Comparison of ENCODE assay signal across 12 cellular contexts in the genomic region with DNA sequence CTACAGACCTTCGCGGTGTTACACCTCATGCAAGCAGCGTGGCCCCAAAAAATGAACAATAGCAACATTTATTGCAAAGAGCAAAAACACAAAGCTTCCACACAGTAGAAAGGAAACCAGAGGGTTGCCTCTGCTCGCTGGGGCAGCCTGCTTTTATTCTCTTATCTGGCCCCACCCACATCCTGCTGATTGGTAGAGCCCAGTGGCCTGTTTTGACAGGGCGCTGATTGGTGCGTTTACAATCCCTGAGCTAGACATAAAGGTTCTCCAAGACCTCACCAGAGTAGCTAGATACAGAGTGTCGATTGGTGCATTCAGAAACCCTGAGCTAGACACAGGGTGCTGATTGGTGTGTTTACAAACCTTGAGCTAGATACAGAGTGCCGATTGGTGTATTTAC. TPM values are rescaled to one million over a fixed set of nuclear protein-coding genes. Genes with fewer than 3 reads are reported as not detected.
DNase-seq lines count a peak whose midpoint lies in the region; ATAC-seq, FAIRE-seq and TF ChIP-seq lines count a peak whose summit lies in the region.
"Not testable (repeated sequence)": the region's sequence is repeated elsewhere in the genome, so short reads cannot be mapped to it uniquely, and the experiment has no call there.
"Had no signal": no experiment of that assay in that cellular context is flagged by ENCODE, and none has a peak within 500 bp of the region (broad histone marks: within the 10 kb centered on the region; RNA-seq: fewer than 3 reads in every experiment).

No MANE protein-coding gene starts in this region.

- not testable (repeated sequence) for H3K79me2 ChIP-seq in K562 (ENCODE audit: control insufficient read depth, insufficient read depth, low read length); HepG2 (ENCODE audit: insufficient read depth, low read length); neural progenitor cell (ENCODE audit: low read depth)

- in situ Hi-C loops in K562 (cut with MboI); HepG2 (cut with HindIII; ENCODE audit: extremely low pct_ligation_motif_present, low pct_unique_long_range_greater_than_20kb): not testable (repeated sequence)

- not testable (repeated sequence) for H3K4me3 ChIP-seq in K562; HepG2 (replicated peaks in 1 of 3; ENCODE audit: insufficient read depth in 1 of 3, low read depth in 2 of 3, low read length in 3 of 3); neural progenitor cell
- H3K4me3 ChIP-seq in testis: peak overlapping the region in 1 of 2 donors; percentile 51

- H3K4me1 Mint-ChIP-seq in WTC11, neural progenitor cell: not testable (repeated sequence)

- not testable (repeated sequence) for H3K27me3 Mint-ChIP-seq in WTC11 (ENCODE audit: low read depth); neural progenitor cell (ENCODE audit: insufficient read depth, low read depth)

- H4K20me1 ChIP-seq in K562 (replicated peaks; ENCODE audit: control insufficient read depth, insufficient read depth, low read length); HepG2 (ENCODE audit: insufficient read depth, low read length); neural progenitor cell (ENCODE audit: low read depth): not testable (repeated sequence)

- H3K36me3 Mint-ChIP-seq in WTC11, neural progenitor cell: not testable (repeated sequence)

- not testable (repeated sequence) for H3K4me1 ChIP-seq in K562 (replicated peaks in 1 of 2; ENCODE audit: control insufficient read depth in 2 of 2, insufficient read depth in 2 of 2, low read length in 2 of 2); HepG2 (ENCODE audit: insufficient read depth, low read length); neural progenitor cell; testis

- POLR2A ChIA-PET in WTC11 (lab: Charles Lee); HepG2 (lab: Yijun Ruan, JAX): not testable (repeated sequence)
- POLR2A ChIA-PET in K562 (lab: Yijun Ruan, JAX): interaction anchor here (0.6 to 0.7 kb wide), 2 partner anchors 41 to 119 kb away, joined by 3 read pairs; no protein-coding TSS in a partner anchor

- not testable (repeated sequence) for TF ChIP-seq EP300 in K562 (IDR thresholded peaks at IDR 0.05; ENCODE audit: low read length); HepG2 (IDR thresholded peaks at IDR 0.05; ENCODE audit: low read depth in 2 of 2, low read length in 2 of 2); HepG2 (CRISPR knock-in tag; IDR thresholded peaks at IDR 0.05; ENCODE audit: borderline replicate concordance)

- CTCF ChIA-PET in WTC11 (lab: Charles Lee): interaction anchor here (1.2 kb wide), 1 partner anchor 194 kb away, joined by 4 read pairs; no protein-coding TSS in a partner anchor
- CTCF ChIA-PET in K562 (lab: Yijun Ruan, JAX; ENCODE audit: low intra/inter-chr PET ratio); HepG2 (lab: Yijun Ruan, JAX; ENCODE audit: low intra/inter-chr PET ratio, low total read pairs): not testable (repeated sequence)

- not testable (repeated sequence) for H3K9me3 ChIP-seq in K562 (replicated peaks; ENCODE audit: control insufficient read depth, insufficient read depth, low read depth, low read length); HepG2 (ENCODE audit: low read length); neural progenitor cell (ENCODE audit: low read depth); testis

- intact Hi-C loops in K562 (cut with micrococcal nuclease); HepG2 (cut with micrococcal nuclease; ENCODE audit: unreplicated experiment); testis (cut with DNase I; ENCODE audit: low total_unique reads): not testable (repeated sequence)

- not testable (repeated sequence) for H3K36me3 ChIP-seq in K562 (ENCODE audit: control insufficient read depth, insufficient read depth, low read length); HepG2 (replicated peaks in 1 of 2; ENCODE audit: control insufficient read depth in 1 of 2, insufficient read depth in 2 of 2, low read length in 2 of 2); neural progenitor cell; testis (ENCODE audit: low read depth, missing control alignments)

- H3K9me3 Mint-ChIP-seq in WTC11, neural progenitor cell: not testable (repeated sequence)

- H3K27ac ChIP-seq in K562 (ENCODE audit: extremely low read depth, low read depth, low read length); HepG2 (ENCODE audit: extremely low read length, insufficient read depth, low read length); neural progenitor cell; testis: not testable (repeated sequence)

- not testable (repeated sequence) for H3K9me1 ChIP-seq in K562 (ENCODE audit: control insufficient read depth, insufficient read depth, low read length)

- H3K9ac ChIP-seq in K562 (ENCODE audit: insufficient read depth in 1 of 2, low read depth in 2 of 2, low read length in 2 of 2); HepG2 (ENCODE audit: insufficient read depth, low read depth, low read length); neural progenitor cell: not testable (repeated sequence)

- TF ChIP-seq CTCF in WTC11 (IDR thresholded peaks at IDR 0.05); K562 (IDR thresholded peaks at IDR 0.05 in 2 of 3, conservative IDR thresholded peaks at IDR 0.05 in 1 of 3; ENCODE audit: insufficient read depth in 2 of 3, low read depth in 1 of 3, low read length in 3 of 3); HepG2 (CRISPR knock-in tag; IDR thresholded peaks at IDR 0.05); neural progenitor cell (IDR thresholded peaks at IDR 0.05); testis (IDR thresholded peaks at IDR 0.05): not testable (repeated sequence)

- FAIRE-seq in K562 (lab: Jason Lieb, UNC); HepG2 (lab: Jason Lieb, UNC): not testable (repeated sequence)

- ATAC-seq in WTC11, HepG2: not testable (repeated sequence)
- peak; percentile 65 for ATAC-seq in K562

- 7% methylated on average over 8 of the region's 8 CpGs for WGBS in K562 (ENCODE audit: insufficient coverage, low coverage, missing lambda C conversion rate)
- WGBS in HepG2 (ENCODE audit: low lambda C conversion rate): 50% methylated on average over 7 of the region's 8 CpGs
- WGBS in testis, 2 donors: 78 to 91% methylated on average over 5 to 8 of the region's 8 CpGs

- 0 out of 2 replicates have a peak, but pooled peaks have one; percentile 46 for TF ChIP-seq POLR2A in K562 (conservative IDR thresholded peaks at IDR 0.05)
- TF ChIP-seq POLR2A in HepG2 (IDR thresholded peaks at IDR 0.05; ENCODE audit: insufficient read depth in 1 of 2, low read depth in 2 of 2, low read length in 2 of 2); testis (IDR thresholded peaks at IDR 0.05): not testable (repeated sequence)

- not testable (repeated sequence) for H3F3A ChIP-seq in neural progenitor cell (ENCODE audit: low read depth)

- BruUV-seq in K562 (replicated peaks; lab: Mats Ljungman, UMichigan); HepG2 (replicated peaks; lab: Mats Ljungman, UMichigan): not testable (repeated sequence)

- H3K4me3 Mint-ChIP-seq in WTC11, neural progenitor cell: not testable (repeated sequence)

- not testable (repeated sequence) for TF ChIP-seq RAD21 in K562 (CRISPR knock-in tag; conservative IDR thresholded peaks at IDR 0.05 in 1 of 2, IDR thresholded peaks at IDR 0.05 in 1 of 2); HepG2 (CRISPR knock-in tag; IDR thresholded peaks at IDR 0.05)

- H2AFZ ChIP-seq in K562 (ENCODE audit: low read depth, low read length): peak overlapping the region; percentile 75
- not testable (repeated sequence) for H2AFZ ChIP-seq in HepG2 (ENCODE audit: low read length); neural progenitor cell (replicated peaks)

- H3K27me3 ChIP-seq in K562 (ENCODE audit: control insufficient read depth in 2 of 2, insufficient read depth in 2 of 2, low read length in 2 of 2); HepG2 (ENCODE audit: control insufficient read depth in 1 of 2, insufficient read depth in 2 of 2, low read length in 2 of 2); neural progenitor cell; testis: not testable (repeated sequence)

- not testable (repeated sequence) for H3K27ac Mint-ChIP-seq in WTC11
- peak overlapping the region; percentile 53 for H3K27ac Mint-ChIP-seq in neural progenitor cell

- DNase-seq in WTC11 (ENCODE audit: low spot score); K562 (ENCODE audit: extremely low read depth in 1 of 4, low spot score in 3 of 4); HepG2 (ENCODE audit: low spot score); neural progenitor cell (ENCODE audit: low spot score): not testable (repeated sequence)
- DNase-seq in testis: peak; percentile 51

- H3K4me2 ChIP-seq in K562 (ENCODE audit: insufficient read depth, low read length): peak overlapping the region; percentile 41
- H3K4me2 ChIP-seq in HepG2 (ENCODE audit: low read depth, low read length); neural progenitor cell: not testable (repeated sequence)

RNA-seq across cellular contexts. Expression of a gene that starts 52.8 kb away (rescaled TPM):
- total RNA-seq in WTC11 (2021) (13.9 to 18.6 TPM (median 14.6 TPM) in 3 replicates), K562 (2014; rRNA removed) (not detected in 2 replicates), K562 (2014; rRNA removed; fragmentation: Illumina TruSeq; extraction: Trizol) (not detected in 2 replicates), K562 (2015; rRNA removed; fragmentation: Illumina TruSeq; extraction: Trizol) (not detected in 2 replicates), K562 (2021) (not detected in 2 replicates), HepG2 (2016; rRNA removed; fragmentation: Illumina TruSeq; extraction: Trizol) (not detected in 2 replicates), neural progenitor cell (ENCODE audit: low replicate concordance) (12.1 and 13.2 TPM in 2 replicates), testis (10 to 100 TPM; 31.2 to 49.6 TPM)
- not detected in 2 replicates for total RNA-seq in K562 (2011; cell fraction: chromatin; rRNA removed; ENCODE audit: low replicate concordance)
- not detected in 2 replicates for total RNA-seq in K562 (2011; cell fraction: nucleolus; rRNA removed)
- not detected in 2 replicates for total RNA-seq in K562 (2011; cell fraction: nucleoplasm; rRNA removed)
- polyA plus RNA-seq in K562 (2011; rRNA removed) (not detected in 2 replicates), K562 (2014; fragmentation: Illumina TruSeq; extraction: Trizol) (not detected in 2 replicates), K562 (2014; fragmentation: Nextera tagmentation; extraction: Ambion mirVana) (not detected), K562 (2014; rRNA removed) (not detected in 2 replicates), HepG2 (2011; rRNA removed) (not detected in 2 replicates), testis (ENCODE audit: insufficient read depth, low read depth, low replicate concordance) (25.5 TPM)
- not detected in 2 replicates for polyA plus RNA-seq in K562 (2011; cell fraction: cytosol; rRNA removed)
- polyA plus RNA-seq in K562 (2011; cell fraction: nucleus; rRNA removed): not detected in 2 replicates
- not detected in 2 replicates for polyA plus RNA-seq in K562 (2012)
- polyA minus RNA-seq in K562 (2011; rRNA and poly(A)+ RNA removed): not detected in 2 replicates
- not detected in 2 replicates for polyA minus RNA-seq in K562 (2011; cell fraction: cytosol; rRNA and poly(A)+ RNA removed)
- not detected in 2 replicates for polyA minus RNA-seq in K562 (2011; cell fraction: nucleus; rRNA and poly(A)+ RNA removed)
- total RNA-seq in HepG2 (2016; cell fraction: cytosol; rRNA removed; fragmentation: Illumina TruSeq; extraction: Trizol; ENCODE audit: low read depth): not detected in 2 replicates
- total RNA-seq in HepG2 (2016; cell fraction: insoluble cytoplasmic fraction; rRNA removed; fragmentation: Illumina TruSeq; extraction: Trizol): not detected in 2 replicates
- not detected in 2 replicates for total RNA-seq in HepG2 (2016; cell fraction: membrane; rRNA removed; fragmentation: Illumina TruSeq; extraction: Trizol)
- not detected in 2 replicates for total RNA-seq in HepG2 (2016; cell fraction: nucleus; rRNA removed; fragmentation: Illumina TruSeq; extraction: Trizol)
- not detected in 2 replicates for polyA plus RNA-seq in HepG2 (2011; cell fraction: cytosol; rRNA removed)
- not detected in 2 replicates for polyA plus RNA-seq in HepG2 (2011; cell fraction: nucleus; rRNA removed)
- not detected in 2 replicates for polyA plus RNA-seq in HepG2 (2012)
- not detected in 2 replicates for polyA plus RNA-seq in HepG2 (2016; cell fraction: cytosol; fragmentation: Illumina TruSeq; extraction: Trizol; ENCODE audit: low read depth)
- polyA plus RNA-seq in HepG2 (2016; cell fraction: insoluble cytoplasmic fraction; fragmentation: Illumina TruSeq; extraction: Trizol; ENCODE audit: low read depth): not detected in 2 replicates
- not detected in 2 replicates for polyA plus RNA-seq in HepG2 (2016; cell fraction: membrane; fragmentation: Illumina TruSeq; extraction: Trizol; ENCODE audit: low read depth)
- polyA plus RNA-seq in HepG2 (2016; cell fraction: nucleus; fragmentation: Illumina TruSeq; extraction: Trizol; ENCODE audit: insufficient read depth, low read depth): not detected in 2 replicates
- polyA minus RNA-seq in HepG2 (2011; rRNA and poly(A)+ RNA removed; ENCODE audit: low replicate concordance): 3.7 TPM in 1 of 2 replicates, not detected in the other
- not detected in 2 replicates for polyA minus RNA-seq in HepG2 (2011; cell fraction: cytosol; rRNA and poly(A)+ RNA removed)
- not detected in 2 replicates for polyA minus RNA-seq in HepG2 (2011; cell fraction: nucleus; rRNA and poly(A)+ RNA removed)
- total RNA-seq: CD4-positive, alpha-beta T cell; CD4-positive, CD25-positive, alpha-beta regulatory T cell; CD8-positive, alpha-beta T cell had no signal
- polyA plus RNA-seq: AG04450; CD14-positive monocyte; CD4-positive, alpha-beta memory T cell; CD8-positive, alpha-beta memory T cell had no signal

Comparison
In these comparisons a context has a peak if more than half of its experiments do, and no peak if none do; other contexts are left out.
1. RNA of a gene that starts 52.8 kb away (total RNA-seq): 31.2 to 49.6 TPM in testis, 13.9 to 18.6 TPM in WTC11 and 12.1 to 13.2 TPM in neural progenitor cell; not detected in K562 and not detected in HepG2; every median in the first group is over 10 times any median in the second.